ENCODE assay signal across 1 cellular context in genomic region chr1:246567258-246568235, GRCh38.
TF ChIP-seq lines count a peak whose summit lies in the region.

No MANE protein-coding gene starts in this region.

TF ChIP-seq in K562, 482 proteins besides CTCF, POLR2A, EP300 and RAD21 (continued from another document and continues in another):
- TF ChIP-seq E2F6 (IDR thresholded peaks at IDR 0.05; ENCODE audit: borderline replicate concordance in 1 of 2, extremely low read depth in 1 of 2, insufficient read depth in 1 of 2, insufficient read length in 1 of 2, low read depth in 1 of 2, low read length in 1 of 2, poor library complexity in 1 of 2, severe bottlenecking in 1 of 2): no peak
- TF ChIP-seq AFF4 (CRISPR knock-in tag; IDR thresholded peaks at IDR 0.05): 0 out of 2 replicates have a peak, but pooled peaks have one; percentile 64
- no peak for TF ChIP-seq ZNF449 (CRISPR knock-in tag; IDR thresholded peaks at IDR 0.05)
- TF ChIP-seq ZNF224 (CRISPR knock-in tag; IDR thresholded peaks at IDR 0.05): no peak
- TF ChIP-seq BCLAF1 (IDR thresholded peaks at IDR 0.05; ENCODE audit: borderline replicate concordance in 1 of 2, control insufficient read depth in 1 of 2, low read depth in 2 of 2, low read length in 1 of 2): no peak
- TF ChIP-seq BRF1 (IDR thresholded peaks at IDR 0.05; ENCODE audit: borderline replicate concordance, extremely low read depth, insufficient read length): no peak
- no peak for TF ChIP-seq ETS1 (conservative IDR thresholded peaks at IDR 0.05; ENCODE audit: control insufficient read depth, low read depth, low read length)
- TF ChIP-seq FOS (IDR thresholded peaks at IDR 0.05; ENCODE audit: extremely low read depth, insufficient read length): no peak
- TF ChIP-seq RNF219 (CRISPR knock-in tag; IDR thresholded peaks at IDR 0.05): 0 out of 2 replicates have a peak, but pooled peaks have one; percentile 12
- TF ChIP-seq ZNF512 (tag; IDR thresholded peaks at IDR 0.05): peak; percentile 18; the same call in 1 of the 2 replicates
- no peak for TF ChIP-seq ZNF384 (IDR thresholded peaks at IDR 0.05; ENCODE audit: low read depth, low read length)
- TF ChIP-seq ZFP1 (CRISPR knock-in tag; IDR thresholded peaks at IDR 0.05): no peak
- TF ChIP-seq CREBBP (IDR thresholded peaks at IDR 0.05; ENCODE audit: low read depth, low read length): no peak
- no peak for TF ChIP-seq ZNF324 (CRISPR knock-in tag; IDR thresholded peaks at IDR 0.05)
- no peak for TF ChIP-seq STAT6 (CRISPR knock-in tag; IDR thresholded peaks at IDR 0.05)
- no peak for TF ChIP-seq ARHGAP35 (IDR thresholded peaks at IDR 0.05; ENCODE audit: partially characterized antibody)
- no peak for TF ChIP-seq ZFPM2 (CRISPR knock-in tag; IDR thresholded peaks at IDR 0.05)
- TF ChIP-seq ZNF695 (CRISPR knock-in tag; IDR thresholded peaks at IDR 0.05): no peak
- no peak for TF ChIP-seq BACH1 (tag; IDR thresholded peaks at IDR 0.05)
- TF ChIP-seq ATF6 (CRISPR knock-in tag; IDR thresholded peaks at IDR 0.05): no peak
- no peak for TF ChIP-seq ZBTB11 (CRISPR knock-in tag; IDR thresholded peaks at IDR 0.05)
- TF ChIP-seq ID3 (CRISPR knock-in tag; IDR thresholded peaks at IDR 0.05): no peak
- no peak for TF ChIP-seq ID3 (tag; IDR thresholded peaks at IDR 0.05)
- no peak for TF ChIP-seq CXXC5 (CRISPR knock-in tag; IDR thresholded peaks at IDR 0.05)
- no peak for TF ChIP-seq ZKSCAN8 (CRISPR knock-in tag; IDR thresholded peaks at IDR 0.05)
